In the genomic region with DNA sequence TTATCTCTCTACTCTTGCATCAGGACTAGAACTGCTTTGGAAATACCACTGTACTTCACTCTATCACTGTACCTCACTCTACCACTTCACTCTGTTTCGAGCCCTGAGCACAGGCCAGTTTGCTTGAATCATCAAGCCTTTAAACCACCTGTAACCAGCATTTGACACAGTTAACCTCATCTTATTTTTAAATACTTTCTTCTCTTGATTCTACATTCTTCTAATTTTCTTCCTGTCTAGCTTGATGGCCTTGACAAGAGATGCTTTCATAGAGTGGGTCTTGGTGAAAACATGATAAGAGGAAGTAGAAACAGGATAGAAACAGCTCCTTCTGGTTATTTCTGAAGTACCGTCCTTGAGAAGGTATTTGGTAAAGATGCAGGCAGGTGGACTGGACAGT, we compare ENCODE assay signal across 16 cellular contexts.
"Had no signal": no experiment of that assay in that cellular context is flagged by ENCODE, and none has a peak within 500 bp of the region (broad histone marks: within the 10 kb centered on the region; RNA-seq: fewer than 3 reads in every experiment).

No MANE protein-coding gene starts in this region.

- DNase-seq: activated CD4-positive, alpha-beta memory T cell treated with anti-CD3 and anti-CD28 coated beads, Interleukin-2, amount 10 ng/mL, durations not matched to agents 7 days and 5 days; activated CD4-positive, alpha-beta T cell treated with anti-CD3 and anti-CD28 coated beads for 4 hours; activated naive CD4-positive, alpha-beta T cell treated with anti-CD3 and anti-CD28 coated beads, Interleukin-2, amount 10 ng/mL, durations not matched to agents 7 days and 5 days; activated T-cell treated with anti-CD3 and anti-CD28 coated beads, Interleukin-2, amount 50 U/mL, for 24 hours; dermis blood vessel endothelial cell; foreskin melanocyte; heart left ventricle; naive B cell; ovary had no signal

- H3K27me3 Mint-ChIP-seq: activated naive CD4-positive, alpha-beta T cell treated with anti-CD3 and anti-CD28 coated beads, Interleukin-2, amount 10 ng/mL, durations not matched to agents 7 days and 5 days; activated T-cell treated with anti-CD3 and anti-CD28 coated beads, Interleukin-2, amount 50 U/mL, for 24 hours; naive B cell; stimulated activated naive CD8-positive, alpha-beta T cell treated with anti-CD3 and anti-CD28 coated beads, Interleukin-15, Interleukin-2, amounts not matched to agents 100 ng/mL and 50 ng/mL, for 24 hours; type B pancreatic cell had no signal

- H3K4me3 Mint-ChIP-seq: activated CD4-positive, alpha-beta memory T cell treated with anti-CD3 and anti-CD28 coated beads, Interleukin-2, amount 10 ng/mL, durations not matched to agents 7 days and 5 days; activated naive CD4-positive, alpha-beta T cell treated with anti-CD3 and anti-CD28 coated beads, Interleukin-2, amount 10 ng/mL, durations not matched to agents 7 days and 5 days; activated T-cell treated with anti-CD3 and anti-CD28 coated beads, Interleukin-2, amount 50 U/mL, for 24 hours; naive B cell; stimulated activated naive CD8-positive, alpha-beta T cell treated with anti-CD3 and anti-CD28 coated beads, Interleukin-15, Interleukin-2, amounts not matched to agents 100 ng/mL and 50 ng/mL, for 24 hours; type B pancreatic cell; WTC11 had no signal

- H3K4me1 Mint-ChIP-seq: activated naive CD4-positive, alpha-beta T cell treated with anti-CD3 and anti-CD28 coated beads, Interleukin-2, amount 10 ng/mL, durations not matched to agents 7 days and 5 days; naive B cell; WTC11 had no signal

- H3K36me3 Mint-ChIP-seq: activated naive CD4-positive, alpha-beta T cell treated with anti-CD3 and anti-CD28 coated beads, Interleukin-2, amount 10 ng/mL, durations not matched to agents 7 days and 5 days; naive B cell; type B pancreatic cell; WTC11 had no signal

- H3K27ac ChIP-seq: ascending aorta, breast epithelium, epithelial cell of prostate, heart left ventricle, ovary had no signal

- H3K9me3 Mint-ChIP-seq: activated naive CD4-positive, alpha-beta T cell treated with anti-CD3 and anti-CD28 coated beads, Interleukin-2, amount 10 ng/mL, durations not matched to agents 7 days and 5 days; activated T-cell treated with anti-CD3 and anti-CD28 coated beads, Interleukin-2, amount 50 U/mL, for 24 hours; stimulated activated naive CD8-positive, alpha-beta T cell treated with anti-CD3 and anti-CD28 coated beads, Interleukin-15, Interleukin-2, amounts not matched to agents 100 ng/mL and 50 ng/mL, for 24 hours; type B pancreatic cell had no signal

- ATAC-seq: heart left ventricle, sciatic nerve, WTC11 had no signal

- H3K27ac Mint-ChIP-seq: activated CD4-positive, alpha-beta memory T cell treated with anti-CD3 and anti-CD28 coated beads, Interleukin-2, amount 10 ng/mL, durations not matched to agents 7 days and 5 days; activated naive CD4-positive, alpha-beta T cell treated with anti-CD3 and anti-CD28 coated beads, Interleukin-2, amount 10 ng/mL, durations not matched to agents 7 days and 5 days; activated T-cell treated with anti-CD3 and anti-CD28 coated beads, Interleukin-2, amount 50 U/mL, for 24 hours; stimulated activated naive CD8-positive, alpha-beta T cell treated with anti-CD3 and anti-CD28 coated beads, Interleukin-15, Interleukin-2, amounts not matched to agents 100 ng/mL and 50 ng/mL, for 24 hours; type B pancreatic cell; WTC11 had no signal
